8 cellular contexts compared by ENCODE assay signal in genomic region chr17:21043296-21044232, GRCh38. TPM values are rescaled to one million over a fixed set of nuclear protein-coding genes. Genes with fewer than 3 reads are reported as not detected.
A peak's percentile ranks its signal among the peaks of the same experiment; 100 is the strongest.
DNase-seq lines count a peak whose midpoint lies in the region; ATAC-seq and TF ChIP-seq lines count a peak whose summit lies in the region.

No MANE protein-coding gene starts in this region.

- H3K36me3 ChIP-seq in SU-DHL-6 (ENCODE audit: low read length) (0 out of 2 replicates have a peak, but pooled peaks cover 7% of the 10 kb centered on the region), hepatocyte (replicated peaks; ENCODE audit: insufficient read depth, low read depth) (no peaks in the 10 kb centered on the region)

- H3K4me3 ChIP-seq in GM12864 (ENCODE audit: low read depth, low read length) (peak overlapping the region; percentile 65), SU-DHL-6 (ENCODE audit: insufficient read depth, low read length, poor library complexity, severe bottlenecking) (peak overlapping the region; percentile 46), hepatocyte (peak overlapping the region; percentile 35)

- WGBS in hepatocyte (ENCODE audit: low lambda C conversion rate, missing lambda C conversion rate), result 2% methylated on average over 44 of the region's 50 CpGs

- H2AFZ ChIP-seq in SU-DHL-6 (ENCODE audit: low read depth, low read length, severe bottlenecking) (peak overlapping the region; percentile 86), hepatocyte (peak overlapping the region; percentile 49)

- DNase-seq in GM12864 (ENCODE audit: low read depth) (peak; percentile 93), NCI-H1092 treated with DMSO at 0.1 percent for 48 hours (lab: John Stamatoyannopoulos, UW) (peak; percentile 93), amygdala (lab: John Stamatoyannopoulos, UW) (peak; percentile 78 to 100 (median 98)), hepatocyte (ENCODE audit: low spot score) (peak; percentile 100), sciatic nerve (ENCODE audit: low spot score) (peak; percentile 99), iPS-NIHi7 (ENCODE audit: extremely low spot score) (no peak)

- peak overlapping the region; percentile 75 for H3K4me2 ChIP-seq in SU-DHL-6 (ENCODE audit: low read depth, low read length, poor library complexity, severe bottlenecking)
- peak overlapping the region; percentile 76 for H3K4me2 ChIP-seq in hepatocyte

- intact Hi-C loops in sciatic nerve (cut with DNase I), result no loop called here

- peaks cover 41% of the 10 kb centered on the region for H3K79me2 ChIP-seq in SU-DHL-6 (ENCODE audit: insufficient read depth, low read length)
- H3K79me2 ChIP-seq in hepatocyte, result peaks cover 39% of the 10 kb centered on the region

- H3K9me3 ChIP-seq in SU-DHL-6 (ENCODE audit: insufficient read depth, low read length), result no peaks in the 10 kb centered on the region
- no peaks in the 10 kb centered on the region for H3K9me3 ChIP-seq in hepatocyte (ENCODE audit: low read depth)

- peaks cover 18% of the 10 kb centered on the region for H4K20me1 ChIP-seq in SU-DHL-6 (ENCODE audit: low read depth, low read length)
- peaks cover 36% of the 10 kb centered on the region for H4K20me1 ChIP-seq in hepatocyte (ENCODE audit: insufficient read depth, poor library complexity, severe bottlenecking)

- TF ChIP-seq CTCF in GM12864 (IDR thresholded peaks at IDR 0.05; ENCODE audit: low read depth, low read length, missing control alignments) (peak; percentile 76), SU-DHL-6 (IDR thresholded peaks at IDR 0.05; ENCODE audit: insufficient read depth, low read length, poor library complexity, severe bottlenecking) (peak; percentile 85), hepatocyte (IDR thresholded peaks at IDR 0.05; ENCODE audit: poor library complexity) (peak; percentile 91)

- H3K9me2 ChIP-seq in SU-DHL-6 (replicated peaks; ENCODE audit: insufficient read depth, low read length) (no peaks in the 10 kb centered on the region), hepatocyte (replicated peaks; ENCODE audit: insufficient read depth) (no peaks in the 10 kb centered on the region)

- ATAC-seq in HG02571 (IDR thresholded peaks at IDR 0.05; ENCODE audit: unreplicated experiment) (peak; percentile 82), sciatic nerve (peak; percentile 98)

- peak overlapping the region; percentile 72 for H3K9ac ChIP-seq in SU-DHL-6 (ENCODE audit: low read length)

- H3K27ac ChIP-seq in SU-DHL-6 (ENCODE audit: low read depth, low read length) (peak overlapping the region; percentile 96), hepatocyte (peak overlapping the region; percentile 98)

- H3K4me1 ChIP-seq in hepatocyte (ENCODE audit: insufficient read depth), result peaks cover 15% of the 10 kb centered on the region

- no peaks in the 10 kb centered on the region for H3K27me3 ChIP-seq in SU-DHL-6 (ENCODE audit: low read length)
- no peaks in the 10 kb centered on the region for H3K27me3 ChIP-seq in hepatocyte

- peaks cover 31% of the 10 kb centered on the region for H3F3A ChIP-seq in SU-DHL-6 (ENCODE audit: insufficient read depth)

RNA-seq across cellular contexts. Expression of gene USP22, which starts 0.8 kb away (rescaled TPM):
- 142 and 157 TPM in 2 replicates for total RNA-seq in hepatocyte
- 84.0 and 84.9 TPM in 2 replicates for polyA plus RNA-seq in hepatocyte
- total RNA-seq in sciatic nerve, result 186 TPM
